In the genomic region with DNA sequence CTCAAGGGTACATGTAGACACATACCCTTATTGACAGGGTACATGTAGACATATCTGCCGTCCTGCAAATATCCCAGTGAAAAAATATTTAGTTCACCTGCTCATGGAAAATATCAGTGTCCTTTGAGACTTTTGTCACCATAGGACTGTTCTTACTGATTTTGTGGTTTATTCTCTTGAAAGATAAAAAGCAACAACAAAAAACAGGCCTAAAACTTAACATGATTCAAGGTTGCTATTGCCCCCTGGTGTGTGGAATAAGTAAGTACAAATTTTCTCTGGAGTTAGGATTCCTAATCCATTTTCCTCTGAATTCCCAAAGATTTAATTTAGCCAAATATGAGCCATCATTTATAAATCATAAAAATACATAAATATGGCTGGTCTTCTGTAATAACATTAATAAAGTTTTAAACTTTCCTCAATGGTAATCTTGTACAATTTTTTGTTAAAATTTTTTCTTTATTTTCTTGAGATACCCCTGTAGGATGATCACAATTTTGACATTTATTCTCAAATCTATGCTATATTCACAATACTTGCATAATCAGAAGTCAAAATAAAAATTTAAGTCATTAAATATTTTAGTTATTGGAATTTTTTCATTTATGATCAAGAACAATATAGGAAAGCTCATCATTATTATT, we compare ENCODE assay signal across 9 cellular contexts.
DNase-seq lines count a peak whose midpoint lies in the region; ATAC-seq and TF ChIP-seq lines count a peak whose summit lies in the region.
"Had no signal": no experiment of that assay in that cellular context is flagged by ENCODE, and none has a peak within 500 bp of the region (broad histone marks: within the 10 kb centered on the region; RNA-seq: fewer than 3 reads in every experiment).

No MANE protein-coding gene starts in this region.

- no peaks in the 10 kb centered on the region for H3K27me3 ChIP-seq in body of pancreas

- no peaks in the 10 kb centered on the region for H3K27me3 Mint-ChIP-seq in neural crest cell (ENCODE audit: low read depth)

- no peaks in the 10 kb centered on the region for H3K9me3 Mint-ChIP-seq in neural crest cell

- H3K4me3 ChIP-seq in body of pancreas: no peak overlapping the region

- TF ChIP-seq POLR2A in body of pancreas (IDR thresholded peaks at IDR 0.05): no peak

- 39 to 64% methylated on average over 1 of the region's 1 CpG for WGBS in body of pancreas, 2 donors

- H3K4me1 ChIP-seq in body of pancreas: no peaks in the 10 kb centered on the region

- POLR2A ChIA-PET in GM10248 (lab: Yijun Ruan, JAX): no interaction called here

- no peaks in the 10 kb centered on the region for H3K36me3 Mint-ChIP-seq in neural crest cell (ENCODE audit: low read depth)

- H3K9me3 ChIP-seq in body of pancreas: no peaks in the 10 kb centered on the region

- intact Hi-C loops in body of pancreas (cut with DNase I): no loop called here

- CTCF ChIA-PET in GM10248 (lab: Yijun Ruan, JAX): interaction anchor here (2.7 kb wide), 1 partner anchor 12 kb away, joined by 9 read pairs; no protein-coding TSS in a partner anchor

- H3K27ac ChIP-seq in body of pancreas: no peak overlapping the region
- H3K27ac ChIP-seq: epithelial cell of prostate had no signal

- H3K36me3 ChIP-seq in body of pancreas (replicated peaks in 1 of 2; ENCODE audit: insufficient read depth in 1 of 2, low read depth in 2 of 2): no peaks in the 10 kb centered on the region

- TF ChIP-seq CTCF in GM10248 (IDR thresholded peaks at IDR 0.05; ENCODE audit: control extremely low read depth, extremely low read depth, low read depth, missing control alignments): peak; percentile 64
- peak; percentile 71 for TF ChIP-seq CTCF in LNCAP (IDR thresholded peaks at IDR 0.05)
- TF ChIP-seq CTCF in body of pancreas (IDR thresholded peaks at IDR 0.05): peak; percentile 34 to 64 (median 56)
- peak; percentile 88 for TF ChIP-seq CTCF in neural crest cell (conservative IDR thresholded peaks at IDR 0.05)
- TF ChIP-seq CTCF in omental fat pad (IDR thresholded peaks at IDR 0.05): no peak

- no peaks in the 10 kb centered on the region for H3K4me1 Mint-ChIP-seq in neural crest cell

- DNase-seq in GM10248 (ENCODE audit: extremely low spot score) (peak; percentile 8), body of pancreas (no peak), neural crest cell (ENCODE audit: low read depth, low spot score) (no peak), omental fat pad (ENCODE audit: low spot score) (no peak)
- no peak for DNase-seq in activated CD4-positive, alpha-beta T cell treated with anti-CD3 and anti-CD28 coated beads for 4 hours

- ATAC-seq in body of pancreas (no peak), GM21825 (IDR thresholded peaks at IDR 0.05; ENCODE audit: unreplicated experiment) (no peak), GM21723 (IDR thresholded peaks at IDR 0.05; ENCODE audit: unreplicated experiment) (no peak), omental fat pad (ENCODE audit: low FRiP score) (no peak)

- H3K27ac Mint-ChIP-seq in neural crest cell (ENCODE audit: unreplicated experiment): no peak overlapping the region

- no peak overlapping the region for H3K4me3 Mint-ChIP-seq in neural crest cell

Comparison
In these comparisons a context has a peak if more than half of its experiments do, and no peak if none do; other contexts are left out.
1. CTCF ChIP-seq: peak in GM10248 (single experiment), LNCAP (single experiment), body of pancreas (7 of 7) and neural crest cell (single experiment); none in omental fat pad (0 of 3).